Comparison of ENCODE assay signal across 23 cellular contexts in genomic region chr1:110893908-110894490, GRCh38. TPM values are rescaled to one million over a fixed set of nuclear protein-coding genes. Genes with fewer than 3 reads are reported as not detected.
DNase-seq lines count a peak whose midpoint lies in the region; ATAC-seq and TF ChIP-seq lines count a peak whose summit lies in the region.
"Had no signal": no experiment of that assay in that cellular context is flagged by ENCODE, and none has a peak within 500 bp of the region (broad histone marks: within the 10 kb centered on the region; RNA-seq: fewer than 3 reads in every experiment).

No MANE protein-coding gene starts in this region.

- H3K4me2 ChIP-seq in OCI-LY1 (ENCODE audit: low read length) = no peak overlapping the region

- ATAC-seq in HG03571 (IDR thresholded peaks at IDR 0.05; ENCODE audit: unreplicated experiment) = no peak
- ATAC-seq: activated naive CD4-positive, alpha-beta T cell treated with anti-CD3 and anti-CD28 coated beads, Interleukin-2, amount 50 U/mL, for 72 hours; left colon; pancreas had no signal

- H3K4me3 ChIP-seq in OCI-LY1 (ENCODE audit: low read depth, low read length, poor library complexity, severe bottlenecking) = no peak overlapping the region
- no peak overlapping the region for H3K4me3 ChIP-seq in effector memory CD4-positive, alpha-beta T cell (ENCODE audit: insufficient read depth, low read depth, low read length, poor library complexity, severe bottlenecking)
- H3K4me3 ChIP-seq: cardiac muscle cell, pancreas, transverse colon had no signal

- no peak overlapping the region for H3K9ac ChIP-seq in OCI-LY1 (ENCODE audit: low read length)

- no peaks in the 10 kb centered on the region for H4K20me1 ChIP-seq in OCI-LY1 (ENCODE audit: insufficient read depth, low read length)

- no peak overlapping the region for H2AFZ ChIP-seq in OCI-LY1 (ENCODE audit: low read length)

- peak; percentile 22 for TF ChIP-seq CTCF in C4-2B (conservative IDR thresholded peaks at IDR 0.05)
- peak; percentile 47; the same call in 1 of the 2 replicates for TF ChIP-seq CTCF in OCI-LY1 (IDR thresholded peaks at IDR 0.05; ENCODE audit: low read length)

- H3K27ac ChIP-seq in C4-2B (no peak overlapping the region), OCI-LY1 (ENCODE audit: low read depth, low read length, poor library complexity, severe bottlenecking) (no peak overlapping the region)
- peak overlapping the region; percentile 35 for H3K27ac ChIP-seq in effector memory CD4-positive, alpha-beta T cell (ENCODE audit: insufficient read depth, low read length, poor library complexity, severe bottlenecking)
- H3K27ac ChIP-seq: 22Rv1, cardiac muscle cell, pancreas, transverse colon had no signal

- no peaks in the 10 kb centered on the region for H3F3A ChIP-seq in OCI-LY1 (ENCODE audit: insufficient read depth, low read length)

- no peaks in the 10 kb centered on the region for H3K9me2 ChIP-seq in OCI-LY1 (ENCODE audit: low read depth, low read length)

- H3K27me3 ChIP-seq in OCI-LY1 (ENCODE audit: insufficient read depth, low read length) = no peaks in the 10 kb centered on the region
- no peaks in the 10 kb centered on the region for H3K27me3 ChIP-seq in effector memory CD4-positive, alpha-beta T cell (replicated peaks; ENCODE audit: control insufficient read depth, insufficient read depth, low read length, poor library complexity, severe bottlenecking)
- H3K27me3 ChIP-seq: cardiac muscle cell, pancreas, transverse colon had no signal

- H3K36me3 ChIP-seq in OCI-LY1 (ENCODE audit: insufficient read depth, low read length) = peaks cover 83% of the 10 kb centered on the region
- peaks cover 70% of the 10 kb centered on the region for H3K36me3 ChIP-seq in effector memory CD4-positive, alpha-beta T cell (ENCODE audit: control insufficient read depth, insufficient read depth, low read length)
- H3K36me3 ChIP-seq: cardiac muscle cell, pancreas, transverse colon had no signal

- H3K9me3 ChIP-seq in OCI-LY1 (ENCODE audit: low read length) = no peaks in the 10 kb centered on the region
- H3K9me3 ChIP-seq in effector memory CD4-positive, alpha-beta T cell (ENCODE audit: control insufficient read depth, low read length) = no peaks in the 10 kb centered on the region
- H3K9me3 ChIP-seq: pancreas, transverse colon had no signal

- H3K79me2 ChIP-seq in OCI-LY1 (ENCODE audit: insufficient read depth, low read length) = peaks cover 19% of the 10 kb centered on the region

- peaks cover 5% of the 10 kb centered on the region for H3K4me1 ChIP-seq in OCI-LY1 (ENCODE audit: insufficient read depth, low read length, severe bottlenecking)
- H3K4me1 ChIP-seq in effector memory CD4-positive, alpha-beta T cell (ENCODE audit: control insufficient read depth, insufficient read depth, low read length, poor library complexity, severe bottlenecking) = peaks cover 44% of the 10 kb centered on the region
- H3K4me1 ChIP-seq: pancreas, transverse colon had no signal

- peak; percentile 21 for DNase-seq in DMS 273 (lab: John Stamatoyannopoulos, UW; ENCODE audit: unreplicated experiment)
- DNase-seq in DMS 273 treated with DMSO at 0.1 percent for 48 hours (lab: John Stamatoyannopoulos, UW) = no peak
- no peak for DNase-seq in effector memory CD4-positive, alpha-beta T cell
- DNase-seq in cerebellum (ENCODE audit: low spot score) = no peak
- DNase-seq in stimulated activated CD4-positive, alpha-beta T cell treated with anti-CD3 and anti-CD28 coated beads, Interleukin-1b, Interleukin-23, amount 100 ng/mL, for 48 hours = no peak
- DNase-seq: activated CD8-positive, alpha-beta memory T cell treated with anti-CD3 and anti-CD28 coated beads for 24 hours; endodermal cell; HFFc6; IMR-90; left colon; NCI-H1105 treated with DMSO at 0.1 percent for 48 hours; NK-92 treated with Interleukin-12 subunit alpha and Interleukin-12 subunit beta, amount 100 ng/mL, for 24 hours; pancreas; stimulated activated CD4-positive, alpha-beta T cell treated with anti-CD3 and anti-CD28 coated beads, Interleukin-4, amount 100 ng/mL, for 24 hours; T-helper 9 cell; transverse colon had no signal

RNA-seq across cellular contexts. Expression of gene CD53, which starts 21.1 kb away (rescaled TPM):
- total RNA-seq in cerebellum = 8.4 TPM
- total RNA-seq: cardiac muscle cell, endodermal cell, G401, HFFc6, IMR-90 had no signal
